24 cellular contexts compared by ENCODE assay signal in genomic region chrX:74514384-74514783, GRCh38.
DNase-seq lines count a peak whose midpoint lies in the region; ATAC-seq, FAIRE-seq and TF ChIP-seq lines count a peak whose summit lies in the region.
"Had no signal": no experiment of that assay in that cellular context is flagged by ENCODE, and none has a peak within 500 bp of the region (broad histone marks: within the 10 kb centered on the region; RNA-seq: fewer than 3 reads in every experiment).

No MANE protein-coding gene starts in this region.

- peak; percentile 93 for TF ChIP-seq EP300 in Ishikawa (IDR thresholded peaks at IDR 0.05; ENCODE audit: borderline replicate concordance)

- ATAC-seq in gastrocnemius medialis (no peak), GM18517 (IDR thresholded peaks at IDR 0.05; ENCODE audit: unreplicated experiment) (no peak)
- ATAC-seq: esophagus mucosa; mucosa of descending colon; stimulated activated naive CD8-positive, alpha-beta T cell treated with anti-CD3 and anti-CD28 coated beads, Interleukin-15, amount 100 ng/mL, for 72 hours had no signal

- 28% methylated on average over 2 of the region's 2 CpGs for WGBS in liver

- TF ChIP-seq POLR2A in gastrocnemius medialis (IDR thresholded peaks at IDR 0.05): no peak

- peaks cover 2 to 15% (median 9%) of the 10 kb centered on the region in 4 donors for H3K4me1 ChIP-seq in liver (ENCODE audit: control insufficient read depth in 4 of 4, insufficient read depth in 4 of 4, low read length in 3 of 4)
- H3K4me1 ChIP-seq in gastrocnemius medialis: no peaks in the 10 kb centered on the region
- H3K4me1 ChIP-seq: prostate gland, spleen, transverse colon had no signal

- in situ Hi-C loops in gastrocnemius medialis (cut with MboI; ENCODE audit: low sequenced_read_pairs in 4 of 4): no loop called here

- TF ChIP-seq CTCF in bronchial epithelial cell (IDR thresholded peaks at IDR 0.05; ENCODE audit: insufficient read depth, low read length, severe bottlenecking): no peak
- no peak for TF ChIP-seq CTCF in liver (IDR thresholded peaks at IDR 0.05; ENCODE audit: low read depth, low read length, missing input control)
- TF ChIP-seq CTCF in gastrocnemius medialis (IDR thresholded peaks at IDR 0.05 in 4 of 5, conservative IDR thresholded peaks at IDR 0.05 in 1 of 5): no peak

- H3K9ac ChIP-seq in liver (ENCODE audit: low read depth in 1 of 2, low read length in 2 of 2): no peak overlapping the region

- peak; percentile 23 for FAIRE-seq in bronchial epithelial cell (lab: Jason Lieb, UNC)

- H3K9me3 ChIP-seq in liver (ENCODE audit: control insufficient read depth in 4 of 4, low read length in 3 of 4): no peaks in the 10 kb centered on the region
- H3K9me3 ChIP-seq in gastrocnemius medialis: peaks cover 0 to 5% (median 0%) of the 10 kb centered on the region in 3 donors
- H3K9me3 ChIP-seq: mucosa of descending colon, prostate gland, transverse colon had no signal

- DNase-seq in ELF-1 (ENCODE audit: low read depth, low spot score) (peak; percentile 59), bronchial epithelial cell (ENCODE audit: low read depth) (no peak), gastrocnemius medialis (no peak), caudate nucleus (lab: John Stamatoyannopoulos, UW) (no peak)
- DNase-seq: activated CD8-positive, alpha-beta memory T cell treated with anti-CD3 and anti-CD28 coated beads for 24 hours; activated naive CD4-positive, alpha-beta T cell treated with anti-CD3 and anti-CD28 coated beads, Interleukin-2, amount 10 ng/mL, durations not matched to agents 7 days and 5 days; activated T-cell treated with anti-CD3 and anti-CD28 coated beads, Interleukin-2, amount 50 U/mL, for 48 hours; anterior cingulate cortex; CD4-positive, alpha-beta T cell; DND-41; effector CD4-positive, alpha-beta T cell; MV-4-11; NCI-H187 treated with DMSO at 0.1 percent for 48 hours; Right ventricle myocardium superior; spleen; stimulated activated CD4-positive, alpha-beta T cell treated with anti-CD3 and anti-CD28 coated beads, Interleukin-4, amount 100 ng/mL, for 4 hours; stimulated activated naive CD8-positive, alpha-beta T cell treated with anti-CD3 and anti-CD28 coated beads, Interleukin-15, amount 100 ng/mL, for 72 hours; transverse colon had no signal

- H3K27me3 ChIP-seq in bronchial epithelial cell (ENCODE audit: control insufficient read depth, insufficient read depth, low read length) (no peaks in the 10 kb centered on the region), liver (ENCODE audit: control insufficient read depth in 4 of 4, insufficient read depth in 4 of 4, low read length in 3 of 4) (no peaks in the 10 kb centered on the region), gastrocnemius medialis (peaks cover 0 to 4% (median 0%) of the 10 kb centered on the region in 3 donors)
- H3K27me3 ChIP-seq: transverse colon had no signal

- intact Hi-C loops in gastrocnemius medialis (cut with DNase I; ENCODE audit: low total_unique reads): no loop called here

- H3K36me3 ChIP-seq in bronchial epithelial cell (ENCODE audit: control insufficient read depth, insufficient read depth, low read length): no peaks in the 10 kb centered on the region
- no peaks in the 10 kb centered on the region for H3K36me3 ChIP-seq in liver (ENCODE audit: control insufficient read depth in 4 of 4, insufficient read depth in 3 of 4, low read depth in 1 of 4, low read length in 3 of 4)
- no peaks in the 10 kb centered on the region for H3K36me3 ChIP-seq in gastrocnemius medialis
- H3K36me3 ChIP-seq: prostate gland, spleen, transverse colon had no signal

- H3K27ac ChIP-seq in liver (ENCODE audit: low read depth in 1 of 2, low read length in 2 of 2): peak overlapping the region in 1 of 2 donors; percentile 23
- H3K27ac ChIP-seq in gastrocnemius medialis: no peak overlapping the region
- no peak overlapping the region for H3K27ac ChIP-seq in caudate nucleus (ENCODE audit: low read depth, low read length)
- H3K27ac ChIP-seq: prostate gland, spleen, transverse colon had no signal

- TF ChIP-seq RAD21 in Ishikawa (IDR thresholded peaks at IDR 0.05; ENCODE audit: low read depth) (no peak; the same call in 1 of the 2 replicates), liver (IDR thresholded peaks at IDR 0.05) (peak in 1 of 2 donors; percentile 34)

- H3K4me3 ChIP-seq in bronchial epithelial cell (ENCODE audit: low read depth, low read length) (no peak overlapping the region), liver (ENCODE audit: low read depth in 1 of 3, low read length in 3 of 3) (no peak overlapping the region), gastrocnemius medialis (no peak overlapping the region)
- H3K4me3 ChIP-seq: mucosa of descending colon, prostate gland, spleen, transverse colon had no signal

TF ChIP-seq in Ishikawa, 13 proteins besides CTCF, POLR2A, EP300 and RAD21 (continues in another document):
- TF ChIP-seq MAX (IDR thresholded peaks at IDR 0.05): peak; percentile 34; the same call in 1 of the 2 replicates
- TF ChIP-seq CREB1 (IDR thresholded peaks at IDR 0.05; ENCODE audit: low read depth): no peak
- peak; percentile 90 for TF ChIP-seq TEAD4 (IDR thresholded peaks at IDR 0.05)
- 0 out of 2 replicates have a peak, but pooled peaks have one; percentile 27 for TF ChIP-seq ZBTB7A (IDR thresholded peaks at IDR 0.05; ENCODE audit: low read depth)
- TF ChIP-seq USF1 (IDR thresholded peaks at IDR 0.05): no peak

TF ChIP-seq in liver, 16 proteins besides CTCF, POLR2A, EP300 and RAD21:
- TF ChIP-seq EGR1 (IDR thresholded peaks at IDR 0.05; ENCODE audit: low read depth in 2 of 2) (no peak), YY1 (IDR thresholded peaks at IDR 0.05) (no peak), REST (IDR thresholded peaks at IDR 0.05) (no peak), HNF4G (IDR thresholded peaks at IDR 0.05) (peak; percentile 64), JUND (IDR thresholded peaks at IDR 0.05) (peak in 1 of 2 donors; percentile 27), NR2F2 (IDR thresholded peaks at IDR 0.05) (no peak), HNF4A (conservative IDR thresholded peaks at IDR 0.05) (peak; percentile 75 to 83), GABPA (IDR thresholded peaks at IDR 0.05 in 1 of 2, conservative IDR thresholded peaks at IDR 0.05 in 1 of 2) (no peak), SP1 (IDR thresholded peaks at IDR 0.05) (peak; percentile 72), RXRA (IDR thresholded peaks at IDR 0.05) (peak; percentile 73 to 89), FOXA1 (IDR thresholded peaks at IDR 0.05) (no peak)
